Comparison of ENCODE assay signal across 8 cellular contexts in genomic region chr2:30217644-30218361, GRCh38. TPM values are rescaled to one million over a fixed set of nuclear protein-coding genes. Genes with fewer than 3 reads are reported as not detected.
DNase-seq lines count a peak whose midpoint lies in the region; ATAC-seq and TF ChIP-seq lines count a peak whose summit lies in the region.

No MANE protein-coding gene starts in this region.

- peaks cover 19 to 22% of the 10 kb centered on the region in 2 donors for H3K4me1 Mint-ChIP-seq in effector memory CD8-positive, alpha-beta T cell (ENCODE audit: low read depth in 2 of 2)

- intact Hi-C loops in right cardiac atrium (cut with DNase I) = no loop called here

- no peaks in the 10 kb centered on the region for H3K36me3 ChIP-seq in thoracic aorta

- no peak overlapping the region for H3K27ac ChIP-seq in right cardiac atrium (ENCODE audit: low read length)
- peak overlapping the region; percentile 82 to 85 for H3K27ac ChIP-seq in thoracic aorta

- H3K9me3 ChIP-seq in right cardiac atrium (ENCODE audit: control insufficient read depth, low read length) = no peaks in the 10 kb centered on the region
- H3K9me3 ChIP-seq in thoracic aorta = no peaks in the 10 kb centered on the region

- H3K4me3 Mint-ChIP-seq in effector memory CD8-positive, alpha-beta T cell = no peak overlapping the region

- no peaks in the 10 kb centered on the region for H3K9me3 Mint-ChIP-seq in effector memory CD8-positive, alpha-beta T cell

- ATAC-seq in right cardiac atrium = peak; percentile 71 to 93
- ATAC-seq in thoracic aorta (ENCODE audit: insufficient number of reproducible peaks, low FRiP score, low read depth) = peak; percentile 91
- no peak for ATAC-seq in effector memory CD8-positive, alpha-beta T cell (replicated peaks)
- ATAC-seq in GM21526 (IDR thresholded peaks at IDR 0.05; ENCODE audit: low FRiP score, unreplicated experiment) = no peak
- no peak for ATAC-seq in GM19351 (IDR thresholded peaks at IDR 0.05; ENCODE audit: unreplicated experiment)

- WGBS in right cardiac atrium = 60% methylated on average over 11 of the region's 11 CpGs

- DNase-seq in NOMO-1 (lab: John Stamatoyannopoulos, UW; ENCODE audit: unreplicated experiment in 2 of 2) = peak; percentile 13 to 31
- DNase-seq in NOMO-1 treated with dmso at 0.1 percent for 144 hours (lab: John Stamatoyannopoulos, UW; ENCODE audit: unreplicated experiment) = no peak
- peak; percentile 65 for DNase-seq in NCI-H526 treated with DMSO at 0.1 percent for 48 hours (lab: John Stamatoyannopoulos, UW)
- peak; percentile 47 to 69 (median 55) for DNase-seq in right cardiac atrium
- DNase-seq in thoracic aorta (ENCODE audit: low spot score) = no peak
- no peak for DNase-seq in effector memory CD8-positive, alpha-beta T cell

- no peaks in the 10 kb centered on the region for H3K27me3 ChIP-seq in right cardiac atrium (ENCODE audit: control insufficient read depth, insufficient read depth)
- no peaks in the 10 kb centered on the region for H3K27me3 ChIP-seq in thoracic aorta (replicated peaks; ENCODE audit: insufficient read depth)

- H3K27me3 Mint-ChIP-seq in effector memory CD8-positive, alpha-beta T cell = no peaks in the 10 kb centered on the region

- peaks cover 4% of the 10 kb centered on the region for H3K36me3 Mint-ChIP-seq in effector memory CD8-positive, alpha-beta T cell (ENCODE audit: insufficient read depth)

- H3K4me3 ChIP-seq in right cardiac atrium (ENCODE audit: low read length) (no peak overlapping the region), thoracic aorta (peak overlapping the region; percentile 32)

- H3K4me1 ChIP-seq in right cardiac atrium (ENCODE audit: control insufficient read depth, insufficient read depth, low read length) (no peaks in the 10 kb centered on the region), thoracic aorta (ENCODE audit: control insufficient read depth in 1 of 2, low read depth in 2 of 2) (peaks cover 11 to 46% of the 10 kb centered on the region in 2 donors)

- no peak for TF ChIP-seq CTCF in thoracic aorta (IDR thresholded peaks at IDR 0.05)

- no peak overlapping the region for H3K27ac Mint-ChIP-seq in effector memory CD8-positive, alpha-beta T cell

RNA-seq across cellular contexts. Expression of gene LBH, which starts 13.5 kb away (rescaled TPM):
- total RNA-seq in right cardiac atrium (10 to 100 TPM; 22.9 to 31.3 (median 24.2) TPM), thoracic aorta (100 to 1,000 TPM; 121 to 210 TPM)
- polyA plus RNA-seq in right cardiac atrium = 12.4 TPM

Comparison
In these comparisons a context has a peak if more than half of its experiments do, and no peak if none do; other contexts are left out.
1. DNase-seq: peak in NOMO-1 (2 of 2), NCI-H526 treated with DMSO at 0.1 percent for 48 hours (single experiment) and right cardiac atrium (3 of 3); none in NOMO-1 treated with dmso at 0.1 percent for 144 hours (single experiment), thoracic aorta (single experiment) and effector memory CD8-positive, alpha-beta T cell (0 of 3).
2. ATAC-seq: peak in right cardiac atrium (2 of 2) and thoracic aorta (single experiment); none in effector memory CD8-positive, alpha-beta T cell (single experiment), GM21526 (single experiment) and GM19351 (single experiment).